Comparison of ENCODE assay signal across 16 cellular contexts in genomic region chr3:53288214-53288613, GRCh38. TPM values are rescaled to one million over a fixed set of nuclear protein-coding genes. Genes with fewer than 3 reads are reported as not detected.
DNase-seq lines count a peak whose midpoint lies in the region; TF ChIP-seq lines count a peak whose summit lies in the region.
"Had no signal": no experiment of that assay in that cellular context is flagged by ENCODE, and none has a peak within 500 bp of the region (broad histone marks: within the 10 kb centered on the region; RNA-seq: fewer than 3 reads in every experiment).

No MANE protein-coding gene starts in this region.

- DNase-seq in cardiac muscle cell (ENCODE audit: low read depth in 1 of 2, low spot score in 1 of 2) (no peak), cardiac septum (ENCODE audit: low spot score) (no peak), esophagus muscularis mucosa (ENCODE audit: extremely low spot score) (no peak), osteocyte (ENCODE audit: extremely low spot score, unreplicated experiment) (no peak), superior temporal gyrus (ENCODE audit: extremely low spot score) (no peak), NOMO-1 treated with dmso at 0.1 percent for 144 hours (lab: John Stamatoyannopoulos, UW; ENCODE audit: unreplicated experiment) (no peak), GDM1 (lab: John Stamatoyannopoulos, UW) (no peak), COLO668 (lab: John Stamatoyannopoulos, UW; ENCODE audit: unreplicated experiment) (no peak)
- DNase-seq: DMS 273 treated with DMSO at 0.1 percent for 48 hours, HCEC 1CT, NCI-H1436 treated with DMSO at 0.1 percent for 48 hours, NCI-H2081 treated with DMSO at 0.1 percent for 48 hours, NCI-H526, OCI-M1, RPMI8226 had no signal

- no peak for TF ChIP-seq POLR2A in esophagus muscularis mucosa (IDR thresholded peaks at IDR 0.05; ENCODE audit: low read depth)

- no peaks in the 10 kb centered on the region for H3K9me3 ChIP-seq in cardiac muscle cell (ENCODE audit: low read depth)
- H3K9me3 ChIP-seq in esophagus muscularis mucosa: no peaks in the 10 kb centered on the region
- H3K9me3 ChIP-seq: BLaER1 treated with 17β-estradiol and CSF1 and Interleukin-3, amounts not matched to agents 10 nM and 100 nM had no signal

- TF ChIP-seq CTCF in cardiac muscle cell (IDR thresholded peaks at IDR 0.05; ENCODE audit: low read depth, low read length) (no peak), esophagus muscularis mucosa (IDR thresholded peaks at IDR 0.05) (no peak), osteocyte (IDR thresholded peaks at IDR 0.05) (no peak)

- H3K27me3 Mint-ChIP-seq in osteocyte (ENCODE audit: unreplicated experiment): no peaks in the 10 kb centered on the region

- H3K36me3 ChIP-seq in cardiac muscle cell: peaks cover 46% of the 10 kb centered on the region
- peaks cover 0 to 78% (median 39%) of the 10 kb centered on the region in 4 donors for H3K36me3 ChIP-seq in esophagus muscularis mucosa

- WGBS in esophagus muscularis mucosa: 47% methylated on average over 4 of the region's 4 CpGs

- intact Hi-C loops in cardiac septum (cut with DNase I): no loop called here
- intact Hi-C loops in esophagus muscularis mucosa (cut with DNase I): no loop called here

- peak overlapping the region; percentile 38 for H3K27ac ChIP-seq in cardiac muscle cell
- peak overlapping the region; percentile 70 to 81 (median 76) for H3K27ac ChIP-seq in esophagus muscularis mucosa (replicated peaks in 1 of 4)
- H3K27ac ChIP-seq: BLaER1 treated with 17β-estradiol and CSF1 and Interleukin-3, amounts not matched to agents 10 nM and 100 nM had no signal

- H3K4me1 Mint-ChIP-seq in osteocyte (ENCODE audit: unreplicated experiment): peaks cover 26% of the 10 kb centered on the region

- H3K9me3 Mint-ChIP-seq in osteocyte (ENCODE audit: unreplicated experiment): no peaks in the 10 kb centered on the region

- peaks cover 25% of the 10 kb centered on the region for H3K36me3 Mint-ChIP-seq in osteocyte (ENCODE audit: unreplicated experiment)

- H3K4me1 ChIP-seq in cardiac muscle cell (ENCODE audit: low read depth) (no peaks in the 10 kb centered on the region), esophagus muscularis mucosa (peaks cover 6 to 54% (median 45%) of the 10 kb centered on the region in 4 donors)
- H3K4me1 ChIP-seq: BLaER1 treated with 17β-estradiol and CSF1 and Interleukin-3, amounts not matched to agents 10 nM and 100 nM had no signal

- peak overlapping the region; percentile 94 for H3K27ac Mint-ChIP-seq in osteocyte (ENCODE audit: unreplicated experiment)

- H3K27me3 ChIP-seq in cardiac muscle cell (no peaks in the 10 kb centered on the region), esophagus muscularis mucosa (no peaks in the 10 kb centered on the region)
- H3K27me3 ChIP-seq: BLaER1 treated with 17β-estradiol and CSF1 and Interleukin-3, amounts not matched to agents 10 nM and 100 nM had no signal

- H3K4me3 Mint-ChIP-seq in osteocyte (ENCODE audit: unreplicated experiment): no peak overlapping the region

- no peak for TF ChIP-seq EP300 in esophagus muscularis mucosa (IDR thresholded peaks at IDR 0.05)

- H3K4me3 ChIP-seq in cardiac muscle cell (no peak overlapping the region), esophagus muscularis mucosa (no peak overlapping the region)
- H3K4me3 ChIP-seq: BLaER1 treated with 17β-estradiol and CSF1 and Interleukin-3, amounts not matched to agents 10 nM and 100 nM had no signal

RNA-seq across cellular contexts. Expression of gene TKT, which starts 32.4 kb away (rescaled TPM):
- 112 and 119 TPM in 2 replicates for total RNA-seq in cardiac muscle cell
- 70.9 and 73.6 TPM in 2 replicates for polyA plus RNA-seq in cardiac muscle cell
- 34.6 TPM for total RNA-seq in cardiac septum
- total RNA-seq in esophagus muscularis mucosa: 100 to 1,000 TPM; 295 to 524 (median 378) TPM
- 480 and 494 TPM in 2 replicates for total RNA-seq in osteocyte

RNA-seq across cellular contexts. Expression of gene DCP1A, which starts 59.1 kb away (rescaled TPM):
- total RNA-seq in cardiac muscle cell: 23.0 and 34.3 TPM in 2 replicates
- 67.0 and 107 TPM in 2 replicates for polyA plus RNA-seq in cardiac muscle cell
- 17.3 TPM for total RNA-seq in cardiac septum
- total RNA-seq in esophagus muscularis mucosa: 10 to 100 TPM; 17.0 to 26.4 (median 20.5) TPM
- total RNA-seq in osteocyte: 20.8 and 24.2 TPM in 2 replicates
